Comparison of ENCODE assay signal across 8 cellular contexts in the genomic region with DNA sequence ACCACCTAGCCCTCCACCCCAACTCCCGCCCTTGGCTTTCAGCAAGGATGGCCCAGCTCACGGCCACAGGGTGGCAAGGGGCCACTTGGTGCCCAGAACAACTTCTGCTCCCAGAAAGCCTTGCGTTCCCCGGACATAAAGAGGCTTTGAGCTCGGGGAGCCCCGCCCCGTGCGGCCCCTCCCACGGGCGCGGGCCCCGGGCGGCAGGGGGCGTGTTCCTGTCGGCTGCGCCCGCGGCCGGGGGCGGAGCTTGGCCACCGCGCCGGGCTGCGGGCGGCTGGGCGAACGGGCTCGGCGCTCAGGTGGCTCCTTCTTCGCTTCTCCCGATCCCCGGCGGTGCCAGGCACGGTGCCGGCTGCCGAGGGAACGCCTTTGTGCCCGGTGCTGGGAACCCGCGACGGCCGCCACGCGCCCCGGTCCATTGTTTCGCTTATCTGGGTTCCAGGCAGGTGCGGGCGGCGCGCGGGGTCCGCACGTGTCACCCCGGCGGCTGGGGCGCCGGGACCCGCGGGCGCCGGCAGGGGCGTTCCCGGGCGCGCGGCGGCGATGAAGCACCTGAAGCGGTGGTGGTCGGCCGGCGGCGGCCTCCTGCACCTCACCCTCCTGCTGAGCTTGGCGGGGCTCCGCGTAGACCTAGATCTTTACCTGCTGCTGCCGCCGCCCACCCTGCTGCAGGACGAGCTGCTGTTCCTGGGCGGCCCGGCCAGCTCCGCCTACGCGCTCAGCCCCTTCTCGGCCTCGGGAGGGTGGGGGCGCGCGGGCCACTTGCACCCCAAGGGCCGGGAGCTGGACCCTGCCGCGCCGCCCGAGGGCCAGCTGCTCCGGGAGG. TPM values are rescaled to one million over a fixed set of nuclear protein-coding genes. Genes with fewer than 3 reads are reported as not detected.
DNase-seq lines count a peak whose midpoint lies in the region; ATAC-seq and TF ChIP-seq lines count a peak whose summit lies in the region.

A gene with protein sequence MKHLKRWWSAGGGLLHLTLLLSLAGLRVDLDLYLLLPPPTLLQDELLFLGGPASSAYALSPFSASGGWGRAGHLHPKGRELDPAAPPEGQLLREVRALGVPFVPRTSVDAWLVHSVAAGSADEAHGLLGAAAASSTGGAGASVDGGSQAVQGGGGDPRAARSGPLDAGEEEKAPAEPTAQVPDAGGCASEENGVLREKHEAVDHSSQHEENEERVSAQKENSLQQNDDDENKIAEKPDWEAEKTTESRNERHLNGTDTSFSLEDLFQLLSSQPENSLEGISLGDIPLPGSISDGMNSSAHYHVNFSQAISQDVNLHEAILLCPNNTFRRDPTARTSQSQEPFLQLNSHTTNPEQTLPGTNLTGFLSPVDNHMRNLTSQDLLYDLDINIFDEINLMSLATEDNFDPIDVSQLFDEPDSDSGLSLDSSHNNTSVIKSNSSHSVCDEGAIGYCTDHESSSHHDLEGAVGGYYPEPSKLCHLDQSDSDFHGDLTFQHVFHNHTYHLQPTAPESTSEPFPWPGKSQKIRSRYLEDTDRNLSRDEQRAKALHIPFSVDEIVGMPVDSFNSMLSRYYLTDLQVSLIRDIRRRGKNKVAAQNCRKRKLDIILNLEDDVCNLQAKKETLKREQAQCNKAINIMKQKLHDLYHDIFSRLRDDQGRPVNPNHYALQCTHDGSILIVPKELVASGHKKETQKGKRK (plus strand): TSS at position 246 of the 829 bp plus-strand sequence. CDS start 301 bp downstream, at position 547.

- H3K36me3 ChIP-seq in right lobe of liver = no peaks in the 10 kb centered on the region

- DNase-seq in AG10803 (ENCODE audit: low read depth) (peak; percentile 34), NCI-H446 treated with DMSO at 0.1 percent for 48 hours (lab: John Stamatoyannopoulos, UW) (peak; percentile 56), right lobe of liver (peak; percentile 65 to 76 (median 72))
- DNase-seq in activated CD4-positive, alpha-beta T cell treated with anti-CD3 and anti-CD28 coated beads for 48 hours = peak; percentile 87
- peak; percentile 84 for DNase-seq in stimulated activated CD4-positive, alpha-beta T cell treated with anti-CD3 and anti-CD28 coated beads, Interleukin-4, amount 100 ng/mL, for 1 hour

- H3K4me1 Mint-ChIP-seq in dendritic cell treated with granulocyte-macrophage colony-stimulating factor and Interleukin-4, amounts not matched to agents 40 ng/mL and 50 ng/mL, for 4 days (ENCODE audit: low read depth) = peaks cover 51% of the 10 kb centered on the region

- H3K4me3 Mint-ChIP-seq in dendritic cell treated with granulocyte-macrophage colony-stimulating factor and Interleukin-4, amounts not matched to agents 40 ng/mL and 50 ng/mL, for 4 days = peak within 1 kb of the TSS; percentile 87

- H3K27ac Mint-ChIP-seq in dendritic cell treated with granulocyte-macrophage colony-stimulating factor and Interleukin-4, amounts not matched to agents 40 ng/mL and 50 ng/mL, for 4 days = peak within 1 kb of the TSS; percentile 98

- H3K9me3 ChIP-seq in right lobe of liver = no peaks in the 10 kb centered on the region

- under 1% methylated on average over 30 of the region's 95 CpGs for WGBS in right lobe of liver (ENCODE audit: insufficient coverage, low coverage, low lambda C conversion rate, missing lambda C conversion rate)

- no peaks in the 10 kb centered on the region for H3K9me3 Mint-ChIP-seq in dendritic cell treated with granulocyte-macrophage colony-stimulating factor and Interleukin-4, amounts not matched to agents 40 ng/mL and 50 ng/mL, for 4 days

- ATAC-seq in HG03159 (IDR thresholded peaks at IDR 0.05; ENCODE audit: unreplicated experiment) (peak; percentile 64), right lobe of liver (peak; percentile 87 to 94 (median 92))

- peaks cover 0 to 6% (median 0%) of the 10 kb centered on the region in 4 donors for H3K4me1 ChIP-seq in right lobe of liver

- no peak within 1 kb of the TSS for H3K27ac ChIP-seq in right lobe of liver

- intact Hi-C loops in dendritic cell treated with granulocyte-macrophage colony-stimulating factor and Interleukin-4, amounts not matched to agents 40 ng/mL and 50 ng/mL, for 4 days (cut with micrococcal nuclease) = loop anchor here (2.0 to 5.0 kb wide), 2 partner anchors 35 to 51 kb away; no protein-coding TSS in a partner anchor
- intact Hi-C loops in right lobe of liver (cut with DNase I) = no loop called here

- H3K27me3 ChIP-seq in right lobe of liver = no peaks in the 10 kb centered on the region

- H3K36me3 Mint-ChIP-seq in dendritic cell treated with granulocyte-macrophage colony-stimulating factor and Interleukin-4, amounts not matched to agents 40 ng/mL and 50 ng/mL, for 4 days (ENCODE audit: low read depth) = peaks cover 8% of the 10 kb centered on the region

- H3K27me3 Mint-ChIP-seq in dendritic cell treated with granulocyte-macrophage colony-stimulating factor and Interleukin-4, amounts not matched to agents 40 ng/mL and 50 ng/mL, for 4 days = peaks cover 3% of the 10 kb centered on the region

- H3K4me3 ChIP-seq in AG10803 (ENCODE audit: low read length) = peak within 1 kb of the TSS; percentile 54
- H3K4me3 ChIP-seq in right lobe of liver = peak within 1 kb of the TSS; percentile 33 to 57 (median 38)

- in situ Hi-C loops in GM18951 (cut with MboI; ENCODE audit: low sequenced_read_pairs, unreplicated experiment) = no loop called here

- no peak for TF ChIP-seq CTCF in AG10803 (conservative IDR thresholded peaks at IDR 0.05; ENCODE audit: low read length)
- TF ChIP-seq CTCF in right lobe of liver (IDR thresholded peaks at IDR 0.05) = peak in 1 of 4 donors; percentile 35

- TF ChIP-seq POLR2A in GM18951 (IDR thresholded peaks at IDR 0.05; ENCODE audit: extremely low read depth, insufficient read depth, insufficient read length) (peak; percentile 86), right lobe of liver (IDR thresholded peaks at IDR 0.05) (peak; percentile 29)

RNA-seq across cellular contexts. Expression of the gene that starts here (rescaled TPM):
- 1 to 10 TPM in 2 of 6 experiments, under 1 TPM in 4; 0.13 to 2.0 (median 0.54) TPM for total RNA-seq in right lobe of liver

Comparison
In these comparisons a context has a peak if more than half of its experiments do, and no peak if none do; other contexts are left out.
1. DNase-seq: peak in every context shown above with its lines; median percentile 87 in activated CD4-positive, alpha-beta T cell treated with anti-CD3 and anti-CD28 coated beads for 48 hours; 84 in stimulated activated CD4-positive, alpha-beta T cell treated with anti-CD3 and anti-CD28 coated beads, Interleukin-4, amount 100 ng/mL, for 1 hour; 72 in right lobe of liver; 56 in NCI-H446 treated with DMSO at 0.1 percent for 48 hours; 34 in AG10803.